In the genomic region with DNA sequence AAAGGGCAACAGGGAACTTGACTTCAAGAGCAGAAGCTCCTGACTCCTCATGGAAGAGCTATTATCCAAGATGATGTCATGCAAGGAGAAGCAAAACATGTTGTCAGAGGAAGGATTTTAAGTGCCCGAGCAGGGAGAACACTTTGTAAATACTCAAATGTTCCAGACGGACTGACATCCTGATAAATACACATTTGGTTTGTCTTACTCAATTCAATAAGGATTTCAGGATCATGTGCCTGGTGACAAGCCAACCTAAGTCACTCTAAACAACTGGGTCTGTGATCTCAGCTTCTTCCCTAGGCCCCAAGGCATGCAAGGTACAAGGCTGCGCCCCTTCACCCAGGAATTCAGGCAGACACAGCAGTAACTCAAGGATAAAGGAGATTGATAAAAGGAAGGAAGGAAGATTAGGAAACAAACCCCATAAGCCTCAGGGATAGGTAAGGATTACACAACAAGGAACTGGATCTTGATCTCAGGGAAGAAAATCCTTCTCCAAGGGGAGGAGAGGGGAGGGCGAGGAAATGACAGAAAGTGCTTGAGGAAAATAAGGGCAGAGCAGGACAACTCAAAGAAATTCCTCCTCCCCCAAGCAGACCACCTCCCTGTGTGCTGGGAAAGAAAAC, we compare ENCODE assay signal across 1 cellular context.
A peak's percentile ranks its signal among the peaks of the same experiment; 100 is the strongest.
TF ChIP-seq lines count a peak whose summit lies in the region.

No MANE protein-coding gene starts in this region.

TF ChIP-seq in K562, 482 proteins besides CTCF, POLR2A, EP300 and RAD21:
- TF ChIP-seq KHSRP (IDR thresholded peaks at IDR 0.05), result no peak
- TF ChIP-seq TARDBP (IDR thresholded peaks at IDR 0.05), result no peak
- 0 out of 2 replicates have a peak, but pooled peaks have one; percentile 22 for TF ChIP-seq GABPB1 (CRISPR knock-in tag; IDR thresholded peaks at IDR 0.05)
- peak; percentile 26 for TF ChIP-seq ATF7 (IDR thresholded peaks at IDR 0.05)
- no peak for TF ChIP-seq HNRNPH1 (optimal IDR thresholded peaks at IDR 0.05; ENCODE audit: low read depth, low read length)
- no peak for TF ChIP-seq GTF3C2 (IDR thresholded peaks at IDR 0.05; ENCODE audit: borderline replicate concordance, extremely low read depth, insufficient read length)
- no peak for TF ChIP-seq ESRRB (CRISPR knock-in tag; IDR thresholded peaks at IDR 0.05; ENCODE audit: borderline replicate concordance)
- TF ChIP-seq, protein P1, sequence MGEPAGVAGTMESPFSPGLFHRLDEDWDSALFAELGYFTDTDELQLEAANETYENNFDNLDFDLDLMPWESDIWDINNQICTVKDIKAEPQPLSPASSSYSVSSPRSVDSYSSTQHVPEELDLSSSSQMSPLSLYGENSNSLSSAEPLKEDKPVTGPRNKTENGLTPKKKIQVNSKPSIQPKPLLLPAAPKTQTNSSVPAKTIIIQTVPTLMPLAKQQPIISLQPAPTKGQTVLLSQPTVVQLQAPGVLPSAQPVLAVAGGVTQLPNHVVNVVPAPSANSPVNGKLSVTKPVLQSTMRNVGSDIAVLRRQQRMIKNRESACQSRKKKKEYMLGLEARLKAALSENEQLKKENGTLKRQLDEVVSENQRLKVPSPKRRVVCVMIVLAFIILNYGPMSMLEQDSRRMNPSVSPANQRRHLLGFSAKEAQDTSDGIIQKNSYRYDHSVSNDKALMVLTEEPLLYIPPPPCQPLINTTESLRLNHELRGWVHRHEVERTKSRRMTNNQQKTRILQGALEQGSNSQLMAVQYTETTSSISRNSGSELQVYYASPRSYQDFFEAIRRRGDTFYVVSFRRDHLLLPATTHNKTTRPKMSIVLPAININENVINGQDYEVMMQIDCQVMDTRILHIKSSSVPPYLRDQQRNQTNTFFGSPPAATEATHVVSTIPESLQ (CRISPR knock-in tag; IDR thresholded peaks at IDR 0.05), result peak; percentile 31; the same call in 1 of the 2 replicates
- no peak for TF ChIP-seq MYBL2 (IDR thresholded peaks at IDR 0.05; ENCODE audit: low read depth)
- TF ChIP-seq MYBL2 (CRISPR knock-in tag; IDR thresholded peaks at IDR 0.05; ENCODE audit: borderline replicate concordance), result no peak
- TF ChIP-seq, protein P2, sequence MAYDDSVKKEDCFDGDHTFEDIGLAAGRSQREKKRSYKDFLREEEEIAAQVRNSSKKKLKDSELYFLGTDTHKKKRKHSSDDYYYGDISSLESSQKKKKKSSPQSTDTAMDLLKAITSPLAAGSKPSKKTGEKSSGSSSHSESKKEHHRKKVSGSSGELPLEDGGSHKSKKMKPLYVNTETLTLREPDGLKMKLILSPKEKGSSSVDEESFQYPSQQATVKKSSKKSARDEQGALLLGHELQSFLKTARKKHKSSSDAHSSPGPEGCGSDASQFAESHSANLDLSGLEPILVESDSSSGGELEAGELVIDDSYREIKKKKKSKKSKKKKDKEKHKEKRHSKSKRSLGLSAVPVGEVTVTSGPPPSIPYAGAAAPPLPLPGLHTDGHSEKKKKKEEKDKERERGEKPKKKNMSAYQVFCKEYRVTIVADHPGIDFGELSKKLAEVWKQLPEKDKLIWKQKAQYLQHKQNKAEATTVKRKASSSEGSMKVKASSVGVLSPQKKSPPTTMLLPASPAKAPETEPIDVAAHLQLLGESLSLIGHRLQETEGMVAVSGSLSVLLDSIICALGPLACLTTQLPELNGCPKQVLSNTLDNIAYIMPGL (CRISPR knock-in tag; IDR thresholded peaks at IDR 0.05), result no peak
- 0 out of 2 replicates have a peak, but pooled peaks have one; percentile 43 for TF ChIP-seq HSF4 (CRISPR knock-in tag; IDR thresholded peaks at IDR 0.05; ENCODE audit: borderline replicate concordance)
- 0 out of 2 replicates have a peak, but pooled peaks have one; percentile 16 for TF ChIP-seq ZBTB40 (IDR thresholded peaks at IDR 0.05)
- TF ChIP-seq ZBTB40 (CRISPR knock-in tag; IDR thresholded peaks at IDR 0.05), result no peak
- TF ChIP-seq ZNF121 (CRISPR knock-in tag; conservative IDR thresholded peaks at IDR 0.05), result no peak
- no peak for TF ChIP-seq HBP1 (CRISPR knock-in tag; IDR thresholded peaks at IDR 0.05)
- TF ChIP-seq, protein P3, sequence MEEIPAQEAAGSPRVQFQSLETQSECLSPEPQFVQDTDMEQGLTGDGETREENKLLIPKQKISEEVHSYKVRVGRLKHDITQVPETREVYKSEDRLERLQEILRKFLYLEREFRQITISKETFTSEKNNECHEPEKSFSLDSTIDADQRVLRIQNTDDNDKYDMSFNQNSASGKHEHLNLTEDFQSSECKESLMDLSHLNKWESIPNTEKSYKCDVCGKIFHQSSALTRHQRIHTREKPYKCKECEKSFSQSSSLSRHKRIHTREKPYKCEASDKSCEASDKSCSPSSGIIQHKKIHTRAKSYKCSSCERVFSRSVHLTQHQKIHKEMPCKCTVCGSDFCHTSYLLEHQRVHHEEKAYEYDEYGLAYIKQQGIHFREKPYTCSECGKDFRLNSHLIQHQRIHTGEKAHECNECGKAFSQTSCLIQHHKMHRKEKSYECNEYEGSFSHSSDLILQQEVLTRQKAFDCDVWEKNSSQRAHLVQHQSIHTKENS (CRISPR knock-in tag; IDR thresholded peaks at IDR 0.05), result no peak
- no peak for TF ChIP-seq ETV1 (tag; conservative IDR thresholded peaks at IDR 0.05; ENCODE audit: low read depth)
- no peak for TF ChIP-seq SMARCB1 (IDR thresholded peaks at IDR 0.05; ENCODE audit: insufficient read length, low read depth)
- no peak for TF ChIP-seq FOXA1 (IDR thresholded peaks at IDR 0.05; ENCODE audit: borderline replicate concordance)
- TF ChIP-seq GTF2A2 (tag; IDR thresholded peaks at IDR 0.05), result no peak
- no peak for TF ChIP-seq ZBTB8A (IDR thresholded peaks at IDR 0.05; ENCODE audit: partially characterized antibody)
- TF ChIP-seq RFX1 (IDR thresholded peaks at IDR 0.05), result no peak
- no peak for TF ChIP-seq FOXA3 (CRISPR knock-in tag; conservative IDR thresholded peaks at IDR 0.05 in 1 of 2, IDR thresholded peaks at IDR 0.05 in 1 of 2)
- TF ChIP-seq BACH1 (tag; IDR thresholded peaks at IDR 0.05), result 0 out of 2 replicates have a peak, but pooled peaks have one; percentile 10
- peak; percentile 66 for TF ChIP-seq ATF3 (IDR thresholded peaks at IDR 0.05)
- no peak for TF ChIP-seq ATF3 (CRISPR knock-in tag; conservative IDR thresholded peaks at IDR 0.05)
- TF ChIP-seq CEBPB (tag; IDR thresholded peaks at IDR 0.05), result peak; percentile 87; the same call in 1 of the 2 replicates
- TF ChIP-seq MTF1 (CRISPR knock-in tag; IDR thresholded peaks at IDR 0.05; ENCODE audit: borderline replicate concordance), result no peak
- no peak for TF ChIP-seq RNF2 (IDR thresholded peaks at IDR 0.05)
- peak; percentile 39 for TF ChIP-seq ZNF644 (tag; IDR thresholded peaks at IDR 0.05; ENCODE audit: low read depth)
- no peak for TF ChIP-seq ELF4 (CRISPR knock-in tag; IDR thresholded peaks at IDR 0.05)
- peak; percentile 35 for TF ChIP-seq ZFP36 (IDR thresholded peaks at IDR 0.05; ENCODE audit: low read depth, low read length, partially characterized antibody)
